ENCODE assay signal across 8 cellular contexts in genomic region chr1:29259802-29260441, GRCh38. TPM values are rescaled to one million over a fixed set of nuclear protein-coding genes. Genes with fewer than 3 reads are reported as not detected.
DNase-seq lines count a peak whose midpoint lies in the region; ATAC-seq and TF ChIP-seq lines count a peak whose summit lies in the region.

No MANE protein-coding gene starts in this region.

- POLR2A ChIA-PET in HEK293 (lab: Yijun Ruan, JAX) (no interaction called here), Caco-2 (lab: Charles Lee) (no interaction called here)

- H3K36me3 Mint-ChIP-seq in activated CD8-positive, alpha-beta memory T cell treated with anti-CD3 and anti-CD28 coated beads, Interleukin-2, amount 10 ng/mL, durations not matched to agents 7 days and 5 days, result no peaks in the 10 kb centered on the region
- H3K36me3 Mint-ChIP-seq in nephron (ENCODE audit: low read depth) (peaks cover 7% of the 10 kb centered on the region), Caco-2 (ENCODE audit: insufficient read depth, unreplicated experiment) (peaks cover 2% of the 10 kb centered on the region)

- peaks cover 0 to 36% of the 10 kb centered on the region in 2 experiments; a peak in 2 of 3 replicates for H3K36me3 ChIP-seq in HEK293 (ENCODE audit: control insufficient read depth in 2 of 2, insufficient read depth in 1 of 2, low read length in 2 of 2)
- H3K36me3 ChIP-seq in aorta (ENCODE audit: control insufficient read depth in 1 of 2, insufficient read depth in 2 of 2, low read length in 1 of 2), result peaks cover 0 to 2% of the 10 kb centered on the region in 2 donors
- H3K36me3 ChIP-seq in Caco-2 (ENCODE audit: control insufficient read depth, insufficient read depth, low read length), result no peaks in the 10 kb centered on the region

- ATAC-seq in activated CD8-positive, alpha-beta memory T cell treated with anti-CD3 and anti-CD28 coated beads, Interleukin-2, amount 10 ng/mL, durations not matched to agents 7 days and 5 days, result peak; percentile 77
- ATAC-seq in aorta (ENCODE audit: low FRiP score), result peak; percentile 79
- no peak for ATAC-seq in HG02885 (IDR thresholded peaks at IDR 0.05; ENCODE audit: poor library complexity, unreplicated experiment)

- peaks cover 49% of the 10 kb centered on the region for H3K27me3 Mint-ChIP-seq in activated CD8-positive, alpha-beta memory T cell treated with anti-CD3 and anti-CD28 coated beads, Interleukin-2, amount 10 ng/mL, durations not matched to agents 7 days and 5 days
- H3K27me3 Mint-ChIP-seq in nephron (ENCODE audit: low read depth) (peaks cover 8% of the 10 kb centered on the region), Caco-2 (ENCODE audit: insufficient read depth, unreplicated experiment) (no peaks in the 10 kb centered on the region)

- no peak overlapping the region for H3K4me3 ChIP-seq in HEK293 (ENCODE audit: low read depth, low read length)
- peak overlapping the region in 1 of 2 donors; percentile 18 for H3K4me3 ChIP-seq in aorta (ENCODE audit: low read length in 2 of 2)
- no peak overlapping the region for H3K4me3 ChIP-seq in Caco-2 (ENCODE audit: low read depth, low read length)

- TF ChIP-seq CTCF in HEK293 (tag by site-specific recombination; IDR thresholded peaks at IDR 0.05) (no peak), nephron (IDR thresholded peaks at IDR 0.05; ENCODE audit: unreplicated experiment in 3 of 3) (no peak), Caco-2 (IDR thresholded peaks at IDR 0.05; ENCODE audit: insufficient read depth in 1 of 2, low read depth in 1 of 2, low read length in 1 of 2, severe bottlenecking in 1 of 2, unreplicated experiment in 1 of 2) (no peak)

- no peaks in the 10 kb centered on the region for H3K27me3 ChIP-seq in aorta (ENCODE audit: control insufficient read depth in 1 of 2, insufficient read depth in 2 of 2, low read length in 1 of 2)
- H3K27me3 ChIP-seq in Caco-2 (replicated peaks; ENCODE audit: control insufficient read depth, insufficient read depth, low read length), result no peaks in the 10 kb centered on the region

- no peak for DNase-seq in activated CD8-positive, alpha-beta memory T cell treated with anti-CD3 and anti-CD28 coated beads, Interleukin-2, amount 10 ng/mL, durations not matched to agents 7 days and 5 days
- DNase-seq in fibroblast of gingiva (ENCODE audit: low read depth), result peak; percentile 20
- DNase-seq in aorta, result peak in 1 of 2 donors; percentile 86
- no peak for DNase-seq in Caco-2
- no peak for DNase-seq in NCI-H2029 treated with DMSO at 0.1 percent for 48 hours (lab: John Stamatoyannopoulos, UW)

- no TSS peak for BruUV-seq in Caco-2 (replicated peaks; lab: Mats Ljungman, UMichigan)

- no peaks in the 10 kb centered on the region for H3K9me3 ChIP-seq in HEK293 (ENCODE audit: control insufficient read depth, insufficient read depth, low read depth, low read length)
- no peaks in the 10 kb centered on the region for H3K9me3 ChIP-seq in aorta (ENCODE audit: control insufficient read depth, low read length)
- no peaks in the 10 kb centered on the region for H3K9me3 ChIP-seq in Caco-2

- H3K4me1 Mint-ChIP-seq in activated CD8-positive, alpha-beta memory T cell treated with anti-CD3 and anti-CD28 coated beads, Interleukin-2, amount 10 ng/mL, durations not matched to agents 7 days and 5 days, result peaks cover 4% of the 10 kb centered on the region
- peaks cover 17% of the 10 kb centered on the region for H3K4me1 Mint-ChIP-seq in nephron
- H3K4me1 Mint-ChIP-seq in Caco-2 (ENCODE audit: low read depth, unreplicated experiment), result no peaks in the 10 kb centered on the region

- H3K4me3 Mint-ChIP-seq in activated CD8-positive, alpha-beta memory T cell treated with anti-CD3 and anti-CD28 coated beads, Interleukin-2, amount 10 ng/mL, durations not matched to agents 7 days and 5 days, result peak overlapping the region; percentile 44
- H3K4me3 Mint-ChIP-seq in nephron (peak overlapping the region; percentile 81 to 82 (median 82)), Caco-2 (ENCODE audit: unreplicated experiment) (no peak overlapping the region)

- WGBS in aorta, 2 donors, result 6 to 8% methylated on average over 55 to 56 of the region's 56 CpGs

- no peak overlapping the region for H3K27ac ChIP-seq in HEK293 (ENCODE audit: extremely low read depth, low read depth, low read length)
- H3K27ac ChIP-seq in aorta (ENCODE audit: low read depth in 1 of 2, low read length in 2 of 2), result no peak overlapping the region

- CTCF ChIA-PET in HEK293 (lab: Yijun Ruan, JAX), result no interaction called here
- CTCF ChIA-PET in activated CD8-positive, alpha-beta memory T cell treated with anti-CD3 and anti-CD28 coated beads, Interleukin-2, amount 10 ng/mL, durations not matched to agents 7 days and 5 days (lab: Charles Lee), result interaction anchor here (2.0 kb wide), 1 partner anchor 21 kb away, joined by 5 read pairs; no protein-coding TSS in a partner anchor
- CTCF ChIA-PET in Caco-2 (lab: Charles Lee), result no interaction called here

- intact Hi-C loops in aorta (cut with DNase I), result no loop called here
- intact Hi-C loops in Caco-2 (cut with micrococcal nuclease; ENCODE audit: unreplicated experiment), result no loop called here

- H3K27ac Mint-ChIP-seq in activated CD8-positive, alpha-beta memory T cell treated with anti-CD3 and anti-CD28 coated beads, Interleukin-2, amount 10 ng/mL, durations not matched to agents 7 days and 5 days, result no peak overlapping the region
- H3K27ac Mint-ChIP-seq in nephron (no peak overlapping the region), Caco-2 (ENCODE audit: unreplicated experiment) (no peak overlapping the region)

- H3K4me1 ChIP-seq in HEK293 (ENCODE audit: control insufficient read depth, insufficient read depth, low read length), result peaks cover 9% of the 10 kb centered on the region
- H3K4me1 ChIP-seq in aorta (ENCODE audit: control insufficient read depth in 1 of 2, insufficient read depth in 2 of 2, low read length in 2 of 2), result no peaks in the 10 kb centered on the region
- no peaks in the 10 kb centered on the region for H3K4me1 ChIP-seq in Caco-2

- no peaks in the 10 kb centered on the region for H3K9me3 Mint-ChIP-seq in activated CD8-positive, alpha-beta memory T cell treated with anti-CD3 and anti-CD28 coated beads, Interleukin-2, amount 10 ng/mL, durations not matched to agents 7 days and 5 days (ENCODE audit: low read depth)
- peaks cover 6% of the 10 kb centered on the region for H3K9me3 Mint-ChIP-seq in nephron
- H3K9me3 Mint-ChIP-seq in Caco-2 (ENCODE audit: unreplicated experiment), result no peaks in the 10 kb centered on the region

TF ChIP-seq in HEK293, 187 proteins besides CTCF, POLR2A, EP300 and RAD21:
- TF ChIP-seq ZNF48 (tag by site-specific recombination; IDR thresholded peaks at IDR 0.05) (no peak), ZBTB6 (tag by site-specific recombination; IDR thresholded peaks at IDR 0.05) (no peak), KLF8 (tag by site-specific recombination; IDR thresholded peaks at IDR 0.05) (peak; percentile 66; the same call in 1 of the 2 replicates), SP2 (tag by site-specific recombination; IDR thresholded peaks at IDR 0.05) (no peak)

RNA-seq across cellular contexts. Expression of gene PTPRU, which starts 23.6 kb away (rescaled TPM):
- under 1 TPM; 0.47 to 0.64 TPM for total RNA-seq in activated CD8-positive, alpha-beta memory T cell treated with anti-CD3 and anti-CD28 coated beads, Interleukin-2, amount 10 ng/mL, durations not matched to agents 7 days and 5 days
- total RNA-seq in aorta (10 to 100 TPM; 16.0 to 35.3 TPM), Caco-2 (2022) (32.9 and 41.4 TPM in 2 replicates)
- polyA plus RNA-seq in aorta, result 10 to 100 TPM in 1 of 2 donors, 1 to 10 TPM in 1; 8.1 to 10.4 TPM

RNA-seq across cellular contexts. Expression of gene MECR, which starts 29.2 kb away (rescaled TPM):
- 10 to 100 TPM; 24.5 to 26.9 TPM for total RNA-seq in activated CD8-positive, alpha-beta memory T cell treated with anti-CD3 and anti-CD28 coated beads, Interleukin-2, amount 10 ng/mL, durations not matched to agents 7 days and 5 days
- total RNA-seq in aorta (10 to 100 TPM; 18.0 to 22.5 TPM), Caco-2 (2022) (21.5 and 23.1 TPM in 2 replicates)
- 10 to 100 TPM; 14.7 to 20.8 TPM for polyA plus RNA-seq in aorta

Comparison
In these comparisons a context has a peak if more than half of its experiments do, and no peak if none do; other contexts are left out.
1. RNA of gene PTPRU, which starts 23.6 kb away (total RNA-seq): 32.9 to 41.4 TPM in Caco-2 and 16.0 to 35.3 TPM in aorta; 0.47 to 0.64 TPM in activated CD8-positive, alpha-beta memory T cell treated with anti-CD3 and anti-CD28 coated beads, Interleukin-2, amount 10 ng/mL, durations not matched to agents 7 days and 5 days; every median in the first group is over 10 times any median in the second.